ENCODE assay signal across 8 cellular contexts in genomic region chr7:26291699-26292538, GRCh38. TPM values are rescaled to one million over a fixed set of nuclear protein-coding genes. Genes with fewer than 3 reads are reported as not detected.
DNase-seq lines count a peak whose midpoint lies in the region; ATAC-seq and TF ChIP-seq lines count a peak whose summit lies in the region.

Gene SNX10 (plus strand): TSS chr7:26291862. CDS start chr7:26346443, 54,581 bp downstream.

- POLR2A ChIA-PET in CD4-positive, alpha-beta T cell (lab: Charles Lee) = interaction anchor here (0.9 to 4.1 kb wide), 8 partner anchors 13 to 194 kb away, joined by 3 to 50 read pairs (median 4); partner anchors contain the start of genes CBX3 and HNRNPA2B1

- TF ChIP-seq POLR2A in suprapubic skin (IDR thresholded peaks at IDR 0.05) = no peak

- H3K36me3 Mint-ChIP-seq in CD4-positive, alpha-beta T cell (ENCODE audit: low read depth) = no peaks in the 10 kb centered on the region
- no peaks in the 10 kb centered on the region for H3K36me3 Mint-ChIP-seq in activated T-cell treated with anti-CD3 and anti-CD28 coated beads, Interleukin-2, amount 50 U/mL, for 4 hours (ENCODE audit: insufficient read depth)

- H3K9me3 Mint-ChIP-seq in CD4-positive, alpha-beta T cell = no peaks in the 10 kb centered on the region
- H3K9me3 Mint-ChIP-seq in activated T-cell treated with anti-CD3 and anti-CD28 coated beads, Interleukin-2, amount 50 U/mL, for 4 hours = no peaks in the 10 kb centered on the region

- whole genome bisulfite sequencing in suprapubic skin = 6% methylated on average over 36 of the region's 74 CpGs

- no peak for TF ChIP-seq CTCF in CD4-positive, alpha-beta T cell (IDR thresholded peaks at IDR 0.05)
- TF ChIP-seq CTCF in fibroblast of villous mesenchyme (IDR thresholded peaks at IDR 0.05; ENCODE audit: insufficient read depth, low read depth, low read length) = no peak
- peak; percentile 67 for TF ChIP-seq CTCF in neutrophil (IDR thresholded peaks at IDR 0.05)
- no peak for TF ChIP-seq CTCF in suprapubic skin (IDR thresholded peaks at IDR 0.05)

- ATAC-seq in CD4-positive, alpha-beta T cell (ENCODE audit: poor library complexity) = peak; percentile 82
- peak; percentile 73 for ATAC-seq in GM19397 (IDR thresholded peaks at IDR 0.05; ENCODE audit: unreplicated experiment)
- peak; percentile 81 for ATAC-seq in HG03571 (IDR thresholded peaks at IDR 0.05; ENCODE audit: unreplicated experiment)
- peak; percentile 61 to 70 for ATAC-seq in activated T-cell treated with anti-CD3 and anti-CD28 coated beads, Interleukin-2, amount 50 U/mL, for 4 hours

- no peaks in the 10 kb centered on the region for H3K27me3 ChIP-seq in CD4-positive, alpha-beta T cell (ENCODE audit: control insufficient read depth, insufficient read depth, low read length)
- H3K27me3 ChIP-seq in NT2/D1 (ENCODE audit: insufficient read depth, insufficient read length) = no peaks in the 10 kb centered on the region
- H3K27me3 ChIP-seq in neutrophil = no peaks in the 10 kb centered on the region
- H3K27me3 ChIP-seq in suprapubic skin = no peaks in the 10 kb centered on the region

- H3K4me3 ChIP-seq in NT2/D1 (ENCODE audit: insufficient read length, low read depth) = peak within 1 kb of the TSS; percentile 61
- H3K4me3 ChIP-seq in fibroblast of villous mesenchyme (ENCODE audit: low read depth, low read length) = peak within 1 kb of the TSS; percentile 49
- H3K4me3 ChIP-seq in neutrophil (ENCODE audit: low read depth in 1 of 2, low read length in 1 of 2) = peak within 1 kb of the TSS; percentile 88 to 92
- peak within 1 kb of the TSS; percentile 69 for H3K4me3 ChIP-seq in suprapubic skin

- H3K27ac Mint-ChIP-seq in CD4-positive, alpha-beta T cell = peak within 1 kb of the TSS; percentile 72

- H3K4me1 Mint-ChIP-seq in CD4-positive, alpha-beta T cell (ENCODE audit: low read depth) = peaks cover 37% of the 10 kb centered on the region
- H3K4me1 Mint-ChIP-seq in activated T-cell treated with anti-CD3 and anti-CD28 coated beads, Interleukin-2, amount 50 U/mL, for 4 hours (ENCODE audit: low read depth) = peaks cover 35% of the 10 kb centered on the region

- H3K9me3 ChIP-seq in CD4-positive, alpha-beta T cell (ENCODE audit: control insufficient read depth, low read length) = no peaks in the 10 kb centered on the region
- no peaks in the 10 kb centered on the region for H3K9me3 ChIP-seq in NT2/D1 (ENCODE audit: insufficient read depth, low read length)
- H3K9me3 ChIP-seq in neutrophil = no peaks in the 10 kb centered on the region
- H3K9me3 ChIP-seq in suprapubic skin = no peaks in the 10 kb centered on the region

- no peaks in the 10 kb centered on the region for H3K27me3 Mint-ChIP-seq in CD4-positive, alpha-beta T cell
- H3K27me3 Mint-ChIP-seq in activated T-cell treated with anti-CD3 and anti-CD28 coated beads, Interleukin-2, amount 50 U/mL, for 4 hours (ENCODE audit: low read depth) = no peaks in the 10 kb centered on the region

- TF ChIP-seq EP300 in suprapubic skin (IDR thresholded peaks at IDR 0.05) = no peak

- H3K4me1 ChIP-seq in NT2/D1 (ENCODE audit: insufficient read depth, insufficient read length) (peaks cover 3% of the 10 kb centered on the region), neutrophil (ENCODE audit: control insufficient read depth in 1 of 2, insufficient read depth in 1 of 2, low read depth in 1 of 2, low read length in 1 of 2) (peaks cover 57 to 64% of the 10 kb centered on the region in 2 experiments), suprapubic skin (peaks cover 12% of the 10 kb centered on the region)

- peak within 1 kb of the TSS; percentile 95 for H3K4me3 Mint-ChIP-seq in CD4-positive, alpha-beta T cell
- peak within 1 kb of the TSS; percentile 90 for H3K4me3 Mint-ChIP-seq in activated T-cell treated with anti-CD3 and anti-CD28 coated beads, Interleukin-2, amount 50 U/mL, for 4 hours

- no peaks in the 10 kb centered on the region for H3K36me3 ChIP-seq in NT2/D1 (ENCODE audit: insufficient read depth, insufficient read length, low read length)
- H3K36me3 ChIP-seq in neutrophil = peaks cover 15% of the 10 kb centered on the region
- no peaks in the 10 kb centered on the region for H3K36me3 ChIP-seq in suprapubic skin

- CTCF ChIA-PET in CD4-positive, alpha-beta T cell (lab: Charles Lee) = interaction anchor here (1.0 to 1.9 kb wide), 5 partner anchors 73 to 399 kb away, joined by 3 to 8 read pairs (median 4); partner anchors contain the start of gene HNRNPA2B1

- intact Hi-C loops in CD4-positive, alpha-beta T cell (cut with DNase I, micrococcal nuclease) = loop anchor here (2.0 to 10.0 kb wide), 8 partner anchors 70 to 873 kb away; partner anchors contain the start of gene HOXA9 (in 1 of the 2)

- peak within 1 kb of the TSS; percentile 46 for H3K27ac ChIP-seq in CD4-positive, alpha-beta T cell (ENCODE audit: low read depth, low read length)
- H3K27ac ChIP-seq in neutrophil (peak within 1 kb of the TSS; percentile 97), suprapubic skin (no peak within 1 kb of the TSS)

- peak within 1 kb of the TSS; percentile 81 for H3K9ac ChIP-seq in NT2/D1 (ENCODE audit: insufficient read length, low read depth)

- peak; percentile 40 to 74 (median 57) for DNase-seq in CD4-positive, alpha-beta T cell
- DNase-seq in NT2/D1 (ENCODE audit: low read depth, low spot score) (peak; percentile 70), fibroblast of villous mesenchyme (ENCODE audit: low read depth) (no peak), suprapubic skin (ENCODE audit: low spot score in 2 of 2) (no peak)
- DNase-seq in activated T-cell treated with anti-CD3 and anti-CD28 coated beads, Interleukin-2, amount 50 U/mL, for 4 hours = peak; percentile 61

RNA-seq across cellular contexts. Expression of gene SNX10, which starts in this region (rescaled TPM):
- total RNA-seq in CD4-positive, alpha-beta T cell = 1 to 10 TPM; 4.6 to 5.8 TPM
- 10 to 100 TPM; 18.5 to 22.6 (median 18.9) TPM for total RNA-seq in activated T-cell treated with anti-CD3 and anti-CD28 coated beads, Interleukin-2, amount 50 U/mL, for 4 hours
- total RNA-seq in fibroblast of villous mesenchyme = 0.86 and 1.9 TPM in 2 replicates
- 1 to 10 TPM in 3 of 4 donors, under 1 TPM in 1; 0.87 to 5.2 (median 2.0) TPM for total RNA-seq in suprapubic skin

Comparison
In these comparisons a context has a peak if more than half of its experiments do, and no peak if none do; other contexts are left out.
1. DNase-seq: peak in CD4-positive, alpha-beta T cell (10 of 10), NT2/D1 (single experiment) and activated T-cell treated with anti-CD3 and anti-CD28 coated beads, Interleukin-2, amount 50 U/mL, for 4 hours (single experiment); none in fibroblast of villous mesenchyme (single experiment) and suprapubic skin (0 of 2).
2. Peak in every context shown above with its lines, with median percentiles within 50 percentile points of each other: ATAC-seq and H3K4me3 ChIP-seq.